ENCODE assay signal across 13 cellular contexts in the genomic region with DNA sequence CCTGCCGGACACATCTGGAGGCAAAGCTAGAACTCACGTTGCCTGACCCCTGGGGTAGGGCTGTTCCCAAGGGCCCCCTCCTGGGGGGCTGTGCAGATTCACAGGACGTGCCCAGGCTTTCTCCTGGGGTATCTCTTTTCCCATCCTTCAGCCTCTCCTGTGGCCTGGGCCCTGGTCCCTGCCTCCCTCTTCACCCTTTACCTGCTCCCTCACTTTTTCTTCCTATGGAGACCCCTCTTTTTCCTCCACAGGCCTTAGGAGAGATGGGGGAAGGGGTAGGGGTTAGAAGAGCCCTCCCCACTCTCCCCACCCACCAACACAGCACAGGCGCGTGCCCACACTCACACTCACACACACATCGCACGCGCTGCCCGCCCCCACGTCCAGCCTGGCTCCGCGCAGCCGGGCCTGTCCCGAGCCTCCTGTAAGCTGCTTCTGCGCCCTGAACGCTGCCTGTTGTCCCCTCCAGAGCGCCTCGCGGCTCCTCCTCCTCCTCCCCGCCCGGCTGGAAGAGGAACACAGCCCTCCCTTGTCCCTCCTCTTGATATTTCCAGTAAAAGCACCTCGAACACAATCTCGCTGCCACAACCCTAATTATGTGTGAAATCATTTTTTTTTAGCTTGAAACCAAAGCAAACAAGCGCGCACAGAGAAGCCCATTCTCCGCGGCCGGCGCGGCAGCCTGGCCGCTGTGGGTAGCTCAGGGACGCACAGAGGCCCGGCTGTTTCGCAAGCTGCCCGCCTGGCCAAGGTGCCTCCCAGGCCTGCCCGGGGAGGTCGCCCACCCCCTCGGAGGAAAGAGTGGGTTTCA. TPM values are rescaled to one million over a fixed set of nuclear protein-coding genes. Genes with fewer than 3 reads are reported as not detected.
DNase-seq lines count a peak whose midpoint lies in the region; ATAC-seq and TF ChIP-seq lines count a peak whose summit lies in the region.
"Had no signal": no experiment of that assay in that cellular context is flagged by ENCODE, and none has a peak within 500 bp of the region (broad histone marks: within the 10 kb centered on the region; RNA-seq: fewer than 3 reads in every experiment).

No MANE protein-coding gene starts in this region.

- H3K27ac Mint-ChIP-seq in Calu3 (ENCODE audit: unreplicated experiment) = no peak overlapping the region
- H3K27ac Mint-ChIP-seq: naive thymus-derived CD8-positive, alpha-beta T cell had no signal

- peak overlapping the region; percentile 84 for H3K4me2 ChIP-seq in osteoblast (ENCODE audit: insufficient read depth, low read length)

- TF ChIP-seq CTCF in RWPE2 (IDR thresholded peaks at IDR 0.05; ENCODE audit: poor library complexity, severe bottlenecking) = no peak
- no peak for TF ChIP-seq CTCF in osteoblast (IDR thresholded peaks at IDR 0.05; ENCODE audit: extremely low read depth, low read depth, low read length)
- TF ChIP-seq CTCF in Calu3 (IDR thresholded peaks at IDR 0.05; ENCODE audit: unreplicated experiment) = no peak
- no peak for TF ChIP-seq CTCF in WERI-Rb-1 (IDR thresholded peaks at IDR 0.05; ENCODE audit: low read depth, low read length)

- H3K9me3 ChIP-seq in RWPE2 (ENCODE audit: severe bottlenecking) = no peaks in the 10 kb centered on the region
- no peaks in the 10 kb centered on the region for H3K9me3 ChIP-seq in osteoblast (ENCODE audit: low read depth, low read length)
- no peaks in the 10 kb centered on the region for H3K9me3 ChIP-seq in WERI-Rb-1 (ENCODE audit: severe bottlenecking)

- ATAC-seq in RWPE2 (ENCODE audit: low read depth) = peak; percentile 61; the same call in 2 of the 3 replicates
- ATAC-seq in GM18909 (IDR thresholded peaks at IDR 0.05; ENCODE audit: poor library complexity, unreplicated experiment) = no peak
- ATAC-seq: gastrocnemius medialis; naive thymus-derived CD8-positive, alpha-beta T cell had no signal

- H4K20me1 ChIP-seq in osteoblast (ENCODE audit: insufficient read depth, low read length) = no peaks in the 10 kb centered on the region

- H3K4me1 ChIP-seq in RWPE2 (ENCODE audit: insufficient read depth, poor library complexity, severe bottlenecking) (no peaks in the 10 kb centered on the region), osteoblast (ENCODE audit: insufficient read depth, low read length) (no peaks in the 10 kb centered on the region)
- H3K4me1 ChIP-seq: breast epithelium, gastrocnemius medialis had no signal

- no peaks in the 10 kb centered on the region for H3K9me3 Mint-ChIP-seq in Calu3 (ENCODE audit: low read depth, unreplicated experiment)

- no TSS peak for BruUV-seq in Calu3 (replicated peaks; lab: Mats Ljungman, UMichigan)

- H3K36me3 ChIP-seq in RWPE2 (ENCODE audit: low read depth) (no peaks in the 10 kb centered on the region), osteoblast (ENCODE audit: insufficient read depth, low read length) (no peaks in the 10 kb centered on the region), WERI-Rb-1 (no peaks in the 10 kb centered on the region)
- H3K36me3 ChIP-seq: breast epithelium, gastrocnemius medialis, tibial nerve had no signal

- H2AFZ ChIP-seq in osteoblast (ENCODE audit: low read length) = peak overlapping the region; percentile 91

- H3K27me3 ChIP-seq in RWPE2 (ENCODE audit: insufficient read depth, poor library complexity, severe bottlenecking) (peaks cover 21% of the 10 kb centered on the region), osteoblast (ENCODE audit: insufficient read depth, low read length) (peaks cover 15% of the 10 kb centered on the region), WERI-Rb-1 (ENCODE audit: insufficient read depth, low read depth, severe bottlenecking) (no peaks in the 10 kb centered on the region)

- H3K79me2 ChIP-seq in osteoblast (ENCODE audit: insufficient read depth, low read length) = no peaks in the 10 kb centered on the region

- H3K4me3 Mint-ChIP-seq in Calu3 (ENCODE audit: low read depth, unreplicated experiment) = no peak overlapping the region

- H3K27ac ChIP-seq in RWPE2 (ENCODE audit: poor library complexity, severe bottlenecking) = no peak overlapping the region
- no peak overlapping the region for H3K27ac ChIP-seq in osteoblast (ENCODE audit: low read depth, low read length)
- H3K27ac ChIP-seq in WERI-Rb-1 = no peak overlapping the region
- H3K27ac ChIP-seq: breast epithelium, gastrocnemius medialis had no signal

- DNase-seq in ELF-1 (ENCODE audit: low read depth, low spot score) = peak; percentile 44
- no peak for DNase-seq in RWPE2 (ENCODE audit: low spot score)
- DNase-seq in globus pallidus (ENCODE audit: low spot score) = peak; percentile 29
- DNase-seq in osteoblast (ENCODE audit: insufficient read length, low spot score, missing footprints) = peak; percentile 87
- no peak for DNase-seq in Calu3
- DNase-seq in WERI-Rb-1 = no peak
- no peak for DNase-seq in T-helper 1 cell
- DNase-seq: DMS53; gastrocnemius medialis; naive thymus-derived CD8-positive, alpha-beta T cell had no signal

- no peak overlapping the region for H3K4me3 ChIP-seq in RWPE2 (ENCODE audit: severe bottlenecking)
- H3K4me3 ChIP-seq in osteoblast (ENCODE audit: insufficient read depth, low read length) = peak overlapping the region; percentile 68
- H3K4me3 ChIP-seq in WERI-Rb-1 (ENCODE audit: low read depth, low read length) = no peak overlapping the region

- H3K27me3 Mint-ChIP-seq in Calu3 (ENCODE audit: unreplicated experiment) = peaks cover 33% of the 10 kb centered on the region

- intact Hi-C loops in Calu3 (cut with micrococcal nuclease; ENCODE audit: unreplicated experiment) = no loop called here

- no peaks in the 10 kb centered on the region for H3K4me1 Mint-ChIP-seq in Calu3 (ENCODE audit: low read depth, unreplicated experiment)

- CTCF ChIA-PET in Calu3 (lab: Charles Lee) = no interaction called here

- H3K36me3 Mint-ChIP-seq in Calu3 (ENCODE audit: insufficient read depth, unreplicated experiment) = no peaks in the 10 kb centered on the region

RNA-seq across cellular contexts. Expression of a gene that starts 33.9 kb away (rescaled TPM):
- 4.7 and 12.7 TPM in 2 replicates for total RNA-seq in osteoblast
- not detected in 2 replicates for total RNA-seq in Calu3 (2022)
- total RNA-seq: naive thymus-derived CD8-positive, alpha-beta T cell had no signal

Comparison
In these comparisons a context has a peak if more than half of its experiments do, and no peak if none do; other contexts are left out.
1. DNase-seq: peak in ELF-1 (single experiment), globus pallidus (single experiment) and osteoblast (single experiment); none in RWPE2 (single experiment), Calu3 (single experiment), WERI-Rb-1 (single experiment) and T-helper 1 cell (0 of 5).